8 cellular contexts compared by ENCODE assay signal in genomic region chr17:56913000-56913866, GRCh38. TPM values are rescaled to one million over a fixed set of nuclear protein-coding genes. Genes with fewer than 3 reads are reported as not detected.
A peak's percentile ranks its signal among the peaks of the same experiment; 100 is the strongest.
DNase-seq lines count a peak whose midpoint lies in the region; ATAC-seq and TF ChIP-seq lines count a peak whose summit lies in the region.

No MANE protein-coding gene starts in this region.

- peak overlapping the region; percentile 91 for H3K4me2 ChIP-seq in GM23338
- peak overlapping the region; percentile 95 for H3K4me2 ChIP-seq in Loucy (ENCODE audit: low read depth, low read length, poor library complexity, severe bottlenecking)

- H3K27me3 Mint-ChIP-seq in GM23338 (ENCODE audit: insufficient read depth, low read depth, poor library complexity): peaks cover 30% of the 10 kb centered on the region
- no peaks in the 10 kb centered on the region for H3K27me3 Mint-ChIP-seq in activated naive CD4-positive, alpha-beta T cell treated with anti-CD3 and anti-CD28 coated beads, Interleukin-2, amount 50 U/mL, for 24 hours

- peaks cover 30% of the 10 kb centered on the region for H3K27me3 ChIP-seq in GM23338 (ENCODE audit: insufficient read depth)
- no peaks in the 10 kb centered on the region for H3K27me3 ChIP-seq in Loucy (ENCODE audit: insufficient read depth, low read length, poor library complexity, severe bottlenecking)
- no peaks in the 10 kb centered on the region for H3K27me3 ChIP-seq in gastrocnemius medialis

- H3K4me1 Mint-ChIP-seq in GM23338: peaks cover 14% of the 10 kb centered on the region
- H3K4me1 Mint-ChIP-seq in activated naive CD4-positive, alpha-beta T cell treated with anti-CD3 and anti-CD28 coated beads, Interleukin-2, amount 50 U/mL, for 24 hours: peaks cover 69% of the 10 kb centered on the region

- H3K9me3 Mint-ChIP-seq in GM23338: no peaks in the 10 kb centered on the region
- H3K9me3 Mint-ChIP-seq in activated naive CD4-positive, alpha-beta T cell treated with anti-CD3 and anti-CD28 coated beads, Interleukin-2, amount 50 U/mL, for 24 hours: no peaks in the 10 kb centered on the region

- DNase-seq in NCI-H1092 treated with DMSO at 0.1 percent for 48 hours (lab: John Stamatoyannopoulos, UW) (peak; percentile 43), NCI-H1092 (lab: John Stamatoyannopoulos, UW) (no peak), GM23338 (ENCODE audit: low spot score) (peak; percentile 76), left ventricle myocardium superior (no peak), gastrocnemius medialis (peak in 1 of 2 donors; percentile 19), UCSD-AML1 (lab: John Stamatoyannopoulos, UW; ENCODE audit: unreplicated experiment) (no peak)

- TF ChIP-seq POLR2A in gastrocnemius medialis (IDR thresholded peaks at IDR 0.05): no peak

- peak overlapping the region; percentile 60 for H3K4me3 ChIP-seq in GM23338
- H3K4me3 ChIP-seq in Loucy (ENCODE audit: low read length, poor library complexity, severe bottlenecking): peak overlapping the region; percentile 94
- H3K4me3 ChIP-seq in gastrocnemius medialis: peak overlapping the region; percentile 68 to 87 (median 74)

- H3K27ac Mint-ChIP-seq in GM23338: no peak overlapping the region
- H3K27ac Mint-ChIP-seq in activated naive CD4-positive, alpha-beta T cell treated with anti-CD3 and anti-CD28 coated beads, Interleukin-2, amount 50 U/mL, for 24 hours: peak overlapping the region; percentile 86

- H3K36me3 ChIP-seq in GM23338 (ENCODE audit: insufficient read depth): no peaks in the 10 kb centered on the region; the same call in 1 of the 2 replicates
- H3K36me3 ChIP-seq in Loucy (ENCODE audit: insufficient read depth, low read length): peaks cover 4% of the 10 kb centered on the region; the same call in 1 of the 2 replicates
- H3K36me3 ChIP-seq in gastrocnemius medialis: peaks cover 0 to 2% of the 10 kb centered on the region in 2 donors

- intact Hi-C loops in left ventricle myocardium superior (cut with micrococcal nuclease) (no loop called here), gastrocnemius medialis (cut with DNase I; ENCODE audit: low total_unique reads) (loop anchor here (5.0 kb wide), 2 partner anchors 64 to 321 kb away; partner anchors contain the start of genes NOG and SCPEP1)

- in situ Hi-C loops in gastrocnemius medialis (cut with MboI; ENCODE audit: low sequenced_read_pairs in 4 of 4): no loop called here

- TF ChIP-seq CTCF in GM23338 (conservative IDR thresholded peaks at IDR 0.05; ENCODE audit: low read depth in 2 of 2): no peak
- no peak for TF ChIP-seq CTCF in Loucy (conservative IDR thresholded peaks at IDR 0.05; ENCODE audit: low read length)
- TF ChIP-seq CTCF in gastrocnemius medialis (IDR thresholded peaks at IDR 0.05 in 4 of 5, conservative IDR thresholded peaks at IDR 0.05 in 1 of 5): no peak

- H4K20me1 ChIP-seq in GM23338 (replicated peaks; ENCODE audit: insufficient read depth) (peaks cover 6% of the 10 kb centered on the region; the same call in 1 of the 2 replicates), Loucy (ENCODE audit: insufficient read depth, low read length, poor library complexity, severe bottlenecking) (peaks cover 44% of the 10 kb centered on the region)

- peaks cover 10% of the 10 kb centered on the region for H3K36me3 Mint-ChIP-seq in GM23338 (ENCODE audit: low read depth)
- H3K36me3 Mint-ChIP-seq in activated naive CD4-positive, alpha-beta T cell treated with anti-CD3 and anti-CD28 coated beads, Interleukin-2, amount 50 U/mL, for 24 hours: peaks cover 9% of the 10 kb centered on the region

- peak overlapping the region; percentile 88 for H3K9ac ChIP-seq in Loucy (ENCODE audit: low read depth, low read length, poor library complexity, severe bottlenecking)

- peaks cover 29% of the 10 kb centered on the region for H3K79me2 ChIP-seq in GM23338 (replicated peaks; ENCODE audit: insufficient read depth)
- H3K79me2 ChIP-seq in Loucy (ENCODE audit: insufficient read depth, low read length): peaks cover 70% of the 10 kb centered on the region

- peak overlapping the region; percentile 82 for H3K4me3 Mint-ChIP-seq in GM23338
- peak overlapping the region; percentile 94 for H3K4me3 Mint-ChIP-seq in activated naive CD4-positive, alpha-beta T cell treated with anti-CD3 and anti-CD28 coated beads, Interleukin-2, amount 50 U/mL, for 24 hours

- peak overlapping the region; percentile 84 for H2AFZ ChIP-seq in GM23338
- H2AFZ ChIP-seq in Loucy (ENCODE audit: low read length): peak overlapping the region; percentile 96

- no peaks in the 10 kb centered on the region for H3K9me2 ChIP-seq in GM23338 (ENCODE audit: insufficient read depth)
- H3K9me2 ChIP-seq in Loucy (replicated peaks; ENCODE audit: low read depth, low read length): no peaks in the 10 kb centered on the region

- H3K4me1 ChIP-seq in GM23338 (ENCODE audit: insufficient read depth): peaks cover 16% of the 10 kb centered on the region
- peaks cover 48% of the 10 kb centered on the region for H3K4me1 ChIP-seq in Loucy (ENCODE audit: insufficient read depth, low read length, poor library complexity, severe bottlenecking)
- peaks cover 62% of the 10 kb centered on the region in 2 donors for H3K4me1 ChIP-seq in gastrocnemius medialis

- H3K9me3 ChIP-seq in Loucy (ENCODE audit: insufficient read depth, low read depth, low read length) (no peaks in the 10 kb centered on the region), gastrocnemius medialis (no peaks in the 10 kb centered on the region)

- H3K27ac ChIP-seq in GM23338 (ENCODE audit: low read depth) (no peak overlapping the region), gastrocnemius medialis (peak overlapping the region; percentile 85 to 95 (median 87))

- H3F3A ChIP-seq in GM23338 (replicated peaks; ENCODE audit: low read depth): no peaks in the 10 kb centered on the region
- no peaks in the 10 kb centered on the region for H3F3A ChIP-seq in Loucy (ENCODE audit: low read depth)

- ATAC-seq in GM23338 (peak; percentile 62), left ventricle myocardium superior (peak; percentile 60), gastrocnemius medialis (peak; percentile 48 to 51)

TF ChIP-seq in GM23338, 12 proteins besides CTCF, POLR2A, EP300 and RAD21 (continues in another document):
- TF ChIP-seq CREB1 (CRISPR knock-in tag; IDR thresholded peaks at IDR 0.05; ENCODE audit: low read depth): no peak

RNA-seq across cellular contexts. Expression of gene TRIM25, which starts 0.6 kb away (rescaled TPM):
- 24.7 and 36.2 TPM in 2 replicates for total RNA-seq in GM23338 (2014; rRNA removed; shearing (Covaris generic))
- 19.6 and 20.7 TPM in 2 replicates for polyA plus RNA-seq in GM23338 (2016; fragmentation: Nextera tagmentation; extraction: Ambion mirVana)
- total RNA-seq in left ventricle myocardium superior: 19.5 TPM
- total RNA-seq in gastrocnemius medialis: 10 to 100 TPM in 3 of 4 donors, 1 to 10 TPM in 1; 8.5 to 18.2 (median 15.1) TPM

RNA-seq across cellular contexts. Expression of gene COIL, which starts 47.6 kb away (rescaled TPM):
- total RNA-seq in GM23338 (2014; rRNA removed; shearing (Covaris generic)): 18.5 and 23.7 TPM in 2 replicates
- polyA plus RNA-seq in GM23338 (2016; fragmentation: Nextera tagmentation; extraction: Ambion mirVana): 32.0 and 32.2 TPM in 2 replicates
- total RNA-seq in left ventricle myocardium superior (8.1 TPM), gastrocnemius medialis (1 to 10 TPM; 6.3 to 9.7 (median 9.0) TPM)

Comparison
In these comparisons a context has a peak if more than half of its experiments do, and no peak if none do; other contexts are left out.
1. DNase-seq: peak in NCI-H1092 treated with DMSO at 0.1 percent for 48 hours (single experiment) and GM23338 (single experiment); none in NCI-H1092 (single experiment), left ventricle myocardium superior (single experiment) and UCSD-AML1 (single experiment).
2. Peak in every context shown above with its lines, with median percentiles within 50 percentile points of each other: ATAC-seq and H3K4me3 ChIP-seq.